ENCODE assay signal across 14 cellular contexts in genomic region chr5:32506809-32507208, GRCh38.
DNase-seq lines count a peak whose midpoint lies in the region; FAIRE-seq and TF ChIP-seq lines count a peak whose summit lies in the region.
"Had no signal": no experiment of that assay in that cellular context is flagged by ENCODE, and none has a peak within 500 bp of the region (broad histone marks: within the 10 kb centered on the region; RNA-seq: fewer than 3 reads in every experiment).

No MANE protein-coding gene starts in this region.

- H3K27ac Mint-ChIP-seq in osteocyte (ENCODE audit: unreplicated experiment) = peak overlapping the region; percentile 93
- H3K27ac Mint-ChIP-seq in activated naive CD8-positive, alpha-beta T cell treated with anti-CD3 and anti-CD28 coated beads for 36 hours = no peak overlapping the region
- H3K27ac Mint-ChIP-seq: CD4-positive, alpha-beta T cell; stimulated activated memory B cell treated with anti-CD40 and anti-IgM and Interleukin-4, amounts not matched to agents 10 μg/mL and 1 μg/mL and 100 μg/mL, for 72 hours had no signal

- no peak for FAIRE-seq in GM19239 (lab: Jason Lieb, UNC)

- no peak overlapping the region for H3K4me3 ChIP-seq in epithelial cell of esophagus (ENCODE audit: low read length)

- TF ChIP-seq CTCF in AG09319 (IDR thresholded peaks at IDR 0.05; ENCODE audit: low read depth, low read length) (no peak), epithelial cell of esophagus (IDR thresholded peaks at IDR 0.05; ENCODE audit: insufficient read depth, low read depth, low read length, missing control alignments) (no peak), osteocyte (IDR thresholded peaks at IDR 0.05) (no peak)

- peak; percentile 72 for DNase-seq in AG09319 (ENCODE audit: extremely low read depth, low read depth)
- DNase-seq in NCI-H226 = peak; percentile 83
- peak; percentile 92 for DNase-seq in epithelial cell of esophagus (ENCODE audit: low read depth)
- DNase-seq in osteocyte (ENCODE audit: extremely low spot score, unreplicated experiment) = no peak
- DNase-seq in GM19239 (ENCODE audit: insufficient read length, low spot score) = no peak
- no peak for DNase-seq in NCI-H748 (lab: John Stamatoyannopoulos, UW; ENCODE audit: unreplicated experiment)
- DNase-seq in SIG-M5 (lab: John Stamatoyannopoulos, UW) = no peak
- no peak for DNase-seq in activated naive CD8-positive, alpha-beta T cell treated with anti-CD3 and anti-CD28 coated beads for 36 hours
- DNase-seq: activated CD4-positive, alpha-beta T cell treated with anti-CD3 and anti-CD28 coated beads, Interleukin-2, amount 50 U/mL, for 4 hours; activated naive CD4-positive, alpha-beta T cell treated with anti-CD3 and anti-CD28 coated beads, Interleukin-2, amount 50 U/mL, for 16 hours; CD4-positive, alpha-beta T cell; H7; NCI-H1105 treated with DMSO at 0.1 percent for 48 hours had no signal

- no peak overlapping the region for H3K4me3 Mint-ChIP-seq in osteocyte (ENCODE audit: unreplicated experiment)
- H3K4me3 Mint-ChIP-seq in activated naive CD8-positive, alpha-beta T cell treated with anti-CD3 and anti-CD28 coated beads for 36 hours = no peak overlapping the region
- H3K4me3 Mint-ChIP-seq: CD4-positive, alpha-beta T cell; stimulated activated memory B cell treated with anti-CD40 and anti-IgM and Interleukin-4, amounts not matched to agents 10 μg/mL and 1 μg/mL and 100 μg/mL, for 72 hours had no signal

- no peaks in the 10 kb centered on the region for H3K36me3 Mint-ChIP-seq in osteocyte (ENCODE audit: unreplicated experiment)
- no peaks in the 10 kb centered on the region for H3K36me3 Mint-ChIP-seq in activated naive CD8-positive, alpha-beta T cell treated with anti-CD3 and anti-CD28 coated beads for 36 hours
- H3K36me3 Mint-ChIP-seq: stimulated activated memory B cell treated with anti-CD40 and anti-IgM and Interleukin-4, amounts not matched to agents 10 μg/mL and 1 μg/mL and 100 μg/mL, for 72 hours had no signal

- no peaks in the 10 kb centered on the region for H3K27me3 Mint-ChIP-seq in osteocyte (ENCODE audit: unreplicated experiment)
- H3K27me3 Mint-ChIP-seq in activated naive CD8-positive, alpha-beta T cell treated with anti-CD3 and anti-CD28 coated beads for 36 hours = peaks cover 3% of the 10 kb centered on the region
- H3K27me3 Mint-ChIP-seq: CD4-positive, alpha-beta T cell had no signal

- no peaks in the 10 kb centered on the region for H3K9me3 Mint-ChIP-seq in osteocyte (ENCODE audit: unreplicated experiment)
- H3K9me3 Mint-ChIP-seq in activated naive CD8-positive, alpha-beta T cell treated with anti-CD3 and anti-CD28 coated beads for 36 hours = no peaks in the 10 kb centered on the region
- H3K9me3 Mint-ChIP-seq: CD4-positive, alpha-beta T cell; stimulated activated memory B cell treated with anti-CD40 and anti-IgM and Interleukin-4, amounts not matched to agents 10 μg/mL and 1 μg/mL and 100 μg/mL, for 72 hours had no signal

- H3K4me1 Mint-ChIP-seq in osteocyte (ENCODE audit: unreplicated experiment) = peaks cover 56% of the 10 kb centered on the region
- H3K4me1 Mint-ChIP-seq in activated naive CD8-positive, alpha-beta T cell treated with anti-CD3 and anti-CD28 coated beads for 36 hours = peaks cover 10% of the 10 kb centered on the region

Comparison
In these comparisons a context has a peak if more than half of its experiments do, and no peak if none do; other contexts are left out.
1. DNase-seq: peak in AG09319 (single experiment), NCI-H226 (single experiment) and epithelial cell of esophagus (single experiment); none in osteocyte (single experiment), GM19239 (single experiment), NCI-H748 (single experiment), SIG-M5 (single experiment) and activated naive CD8-positive, alpha-beta T cell treated with anti-CD3 and anti-CD28 coated beads for 36 hours (single experiment).